Comparison of ENCODE assay signal across 1 cellular context in the genomic region with DNA sequence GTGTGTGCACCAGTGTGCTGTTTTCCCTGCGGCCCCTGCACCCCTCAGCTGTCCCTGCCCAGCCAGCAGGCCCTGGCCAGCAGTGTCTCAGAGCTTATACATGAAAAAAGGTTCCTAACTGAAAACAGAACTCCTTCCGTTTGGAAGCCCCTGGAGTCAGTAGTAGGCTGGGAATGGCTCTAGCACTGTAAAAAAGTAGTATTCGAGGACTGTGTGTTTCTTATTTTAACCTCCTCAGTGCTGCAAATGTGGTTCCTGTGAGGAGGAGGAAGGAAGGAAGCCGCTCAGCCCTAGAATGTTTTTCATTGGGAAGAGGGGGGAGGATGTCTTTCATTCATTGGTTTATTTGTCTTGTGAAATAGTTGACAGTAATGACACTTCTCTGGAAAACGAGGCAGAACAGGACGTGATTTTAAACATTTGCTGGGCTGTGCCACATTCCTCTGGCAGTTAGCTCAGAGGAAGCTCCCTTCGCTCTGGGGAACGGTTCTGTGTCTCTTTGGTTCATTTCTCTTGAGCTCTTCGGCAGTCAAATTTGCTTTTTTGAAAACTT.
TF ChIP-seq lines count a peak whose summit lies in the region.

No MANE protein-coding gene starts in this region.

TF ChIP-seq in HepG2, 621 proteins besides CTCF, POLR2A, EP300 and RAD21 (continued from another document):
- TF ChIP-seq, protein P1, sequence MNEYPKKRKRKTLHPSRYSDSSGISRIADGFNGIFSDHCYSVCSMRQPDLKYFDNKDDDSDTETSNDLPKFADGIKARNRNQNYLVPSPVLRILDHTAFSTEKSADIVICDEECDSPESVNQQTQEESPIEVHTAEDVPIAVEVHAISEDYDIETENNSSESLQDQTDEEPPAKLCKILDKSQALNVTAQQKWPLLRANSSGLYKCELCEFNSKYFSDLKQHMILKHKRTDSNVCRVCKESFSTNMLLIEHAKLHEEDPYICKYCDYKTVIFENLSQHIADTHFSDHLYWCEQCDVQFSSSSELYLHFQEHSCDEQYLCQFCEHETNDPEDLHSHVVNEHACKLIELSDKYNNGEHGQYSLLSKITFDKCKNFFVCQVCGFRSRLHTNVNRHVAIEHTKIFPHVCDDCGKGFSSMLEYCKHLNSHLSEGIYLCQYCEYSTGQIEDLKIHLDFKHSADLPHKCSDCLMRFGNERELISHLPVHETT (CRISPR knock-in tag; conservative IDR thresholded peaks at IDR 0.05): 0 out of 2 replicates have a peak, but pooled peaks have one; percentile 61
- no peak for TF ChIP-seq ZFYVE20 (CRISPR knock-in tag; IDR thresholded peaks at IDR 0.05; ENCODE audit: borderline replicate concordance, low read depth)
- no peak for TF ChIP-seq NONO (IDR thresholded peaks at IDR 0.05)
- no peak for TF ChIP-seq NONO (CRISPR knock-in tag; conservative IDR thresholded peaks at IDR 0.05)
- peak; percentile 95 for TF ChIP-seq TGIF2 (CRISPR knock-in tag; IDR thresholded peaks at IDR 0.05)
- 0 out of 2 replicates have a peak, but pooled peaks have one; percentile 58 for TF ChIP-seq SNAI1 (CRISPR knock-in tag; IDR thresholded peaks at IDR 0.05; ENCODE audit: borderline replicate concordance)
- peak; percentile 67 for TF ChIP-seq ZNF652 (CRISPR knock-in tag; IDR thresholded peaks at IDR 0.05; ENCODE audit: borderline replicate concordance, low read depth)
- TF ChIP-seq AKAP8 (CRISPR knock-in tag; IDR thresholded peaks at IDR 0.05): no peak
